Comparison of ENCODE assay signal across 8 cellular contexts in the genomic region with DNA sequence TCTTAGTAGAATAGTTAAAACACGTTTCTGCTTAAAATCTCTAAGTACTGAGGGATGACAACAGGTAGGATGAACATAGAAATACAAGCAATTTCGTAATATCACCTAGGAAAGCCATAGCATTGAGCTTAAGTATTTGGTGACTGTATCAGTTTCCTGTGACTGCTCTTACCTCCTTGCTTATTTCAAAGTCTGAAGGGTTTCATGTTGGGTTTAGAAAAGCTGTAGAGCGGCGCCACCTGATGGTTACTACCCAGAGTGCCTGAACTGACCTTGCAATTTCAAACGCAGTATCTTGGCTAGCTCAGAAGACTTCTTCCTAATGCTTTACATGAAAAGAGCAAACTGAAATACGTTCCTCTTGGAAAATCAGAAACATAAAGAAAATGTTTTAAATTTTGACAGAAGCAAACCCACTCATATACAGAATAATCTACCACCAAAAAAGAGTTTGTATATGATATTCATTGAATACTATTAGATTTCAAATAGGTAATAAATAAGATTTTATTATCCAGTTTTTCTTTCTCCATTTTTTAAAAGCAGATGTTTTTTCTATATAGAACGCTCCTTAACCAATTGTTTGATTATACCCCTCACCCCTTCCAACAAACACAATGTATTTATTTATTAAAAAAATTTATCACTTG.
DNase-seq lines count a peak whose midpoint lies in the region; ATAC-seq lines count a peak whose summit lies in the region.

No MANE protein-coding gene starts in this region.

- no peak overlapping the region for H3K23ac ChIP-seq in mesendoderm (ENCODE audit: low read length)

- no peaks in the 10 kb centered on the region for H4K20me1 ChIP-seq in GM23248 (ENCODE audit: insufficient read depth)

- H3K4me1 ChIP-seq in GM23248 (ENCODE audit: insufficient read depth) (peaks cover 42% of the 10 kb centered on the region), mesendoderm (ENCODE audit: control insufficient read depth, low read depth, low read length) (no peaks in the 10 kb centered on the region)
- peaks cover 22% of the 10 kb centered on the region for H3K4me1 ChIP-seq in effector memory CD4-positive, alpha-beta T cell (ENCODE audit: control insufficient read depth, insufficient read depth, low read length, poor library complexity, severe bottlenecking)

- H2BK5ac ChIP-seq in mesendoderm (ENCODE audit: low read length): no peak overlapping the region

- ATAC-seq in stimulated activated memory B cell treated with anti-CD40 and anti-IgM and Interleukin-4, amounts not matched to agents 10 μg/mL and 1 μg/mL and 100 μg/mL, for 72 hours: peak; percentile 82

- no peak overlapping the region for H3K4me3 ChIP-seq in GM23248
- no peak overlapping the region for H3K4me3 ChIP-seq in effector memory CD4-positive, alpha-beta T cell (ENCODE audit: insufficient read depth, low read depth, low read length, poor library complexity, severe bottlenecking)
- no peak overlapping the region for H3K4me3 ChIP-seq in mesendoderm (ENCODE audit: low read length)

- in situ Hi-C loops in GM23248 (cut with MboI): no loop called here

- H3K9me3 Mint-ChIP-seq in activated CD4-positive, alpha-beta T cell treated with anti-CD3 and anti-CD28 coated beads, Interleukin-2, amount 10 ng/mL, durations not matched to agents 7 days and 5 days: no peaks in the 10 kb centered on the region
- no peaks in the 10 kb centered on the region for H3K9me3 Mint-ChIP-seq in stimulated activated memory B cell treated with anti-CD40 and anti-IgM and Interleukin-4, amounts not matched to agents 10 μg/mL and 1 μg/mL and 100 μg/mL, for 72 hours

- no peaks in the 10 kb centered on the region for H3K27me3 Mint-ChIP-seq in activated CD4-positive, alpha-beta T cell treated with anti-CD3 and anti-CD28 coated beads, Interleukin-2, amount 10 ng/mL, durations not matched to agents 7 days and 5 days
- H3K27me3 Mint-ChIP-seq in stimulated activated memory B cell treated with anti-CD40 and anti-IgM and Interleukin-4, amounts not matched to agents 10 μg/mL and 1 μg/mL and 100 μg/mL, for 72 hours: no peaks in the 10 kb centered on the region

- H2AK5ac ChIP-seq in mesendoderm (ENCODE audit: low read length): no peak overlapping the region

- 53 to 54% methylated on average over 7 of the region's 7 CpGs for WGBS in GM23248 (ENCODE audit: low coverage in 1 of 2, low lambda C conversion rate in 2 of 2, missing lambda C conversion rate in 2 of 2), 2 experiments
- no CpG with 5 or more reads among the region's 7 CpGs for WGBS in mesendoderm (ENCODE audit: extremely low coverage, insufficient coverage, low lambda C conversion rate)

- no peak overlapping the region for H3K56ac ChIP-seq in mesendoderm (ENCODE audit: low read length)

- H3K9ac ChIP-seq in GM23248 (no peak overlapping the region), mesendoderm (ENCODE audit: low read length) (no peak overlapping the region)

- no peaks in the 10 kb centered on the region for H3K27me3 ChIP-seq in GM23248 (replicated peaks; ENCODE audit: insufficient read depth)
- no peaks in the 10 kb centered on the region for H3K27me3 ChIP-seq in effector memory CD4-positive, alpha-beta T cell (replicated peaks; ENCODE audit: control insufficient read depth, insufficient read depth, low read length, poor library complexity, severe bottlenecking)
- no peaks in the 10 kb centered on the region for H3K27me3 ChIP-seq in mesendoderm (ENCODE audit: insufficient read depth, low read length, poor library complexity)

- H4K8ac ChIP-seq in mesendoderm (ENCODE audit: low read depth, low read length): no peak overlapping the region

- CTCF ChIA-PET in activated CD4-positive, alpha-beta T cell treated with anti-CD3 and anti-CD28 coated beads, Interleukin-2, amount 10 ng/mL, durations not matched to agents 7 days and 5 days (lab: Charles Lee): interaction anchor here (0.6 to 2.3 kb wide), 41 partner anchors 9 to 441 kb away, joined by 3 to 49 read pairs (median 5); no protein-coding TSS in a partner anchor

- no peak overlapping the region for H2BK120ac ChIP-seq in mesendoderm (ENCODE audit: low read depth, low read length)

- no peak overlapping the region for H2BK15ac ChIP-seq in mesendoderm (replicated peaks; ENCODE audit: low read depth)

- H3K36me3 ChIP-seq in GM23248 (ENCODE audit: low read depth) (no peaks in the 10 kb centered on the region), mesendoderm (ENCODE audit: control insufficient read depth, insufficient read depth, low read length) (no peaks in the 10 kb centered on the region)
- no peaks in the 10 kb centered on the region for H3K36me3 ChIP-seq in effector memory CD4-positive, alpha-beta T cell (ENCODE audit: control insufficient read depth, insufficient read depth, low read length)

- no peak overlapping the region for H3K4me3 Mint-ChIP-seq in activated CD4-positive, alpha-beta T cell treated with anti-CD3 and anti-CD28 coated beads, Interleukin-2, amount 10 ng/mL, durations not matched to agents 7 days and 5 days
- no peak overlapping the region for H3K4me3 Mint-ChIP-seq in stimulated activated memory B cell treated with anti-CD40 and anti-IgM and Interleukin-4, amounts not matched to agents 10 μg/mL and 1 μg/mL and 100 μg/mL, for 72 hours

- H3K18ac ChIP-seq in mesendoderm (ENCODE audit: low read length): no peak overlapping the region

- H3K27ac ChIP-seq in GM23248 (no peak overlapping the region), mesendoderm (ENCODE audit: low read depth, low read length) (no peak overlapping the region)
- H3K27ac ChIP-seq in effector memory CD4-positive, alpha-beta T cell (ENCODE audit: insufficient read depth, low read length, poor library complexity, severe bottlenecking): peak overlapping the region; percentile 38

- H4K5ac ChIP-seq in mesendoderm (ENCODE audit: low read length): no peak overlapping the region

- POLR2A ChIA-PET in activated CD4-positive, alpha-beta T cell treated with anti-CD3 and anti-CD28 coated beads, Interleukin-2, amount 10 ng/mL, durations not matched to agents 7 days and 5 days (lab: Charles Lee): interaction anchor here (0.7 to 1.2 kb wide), 3 partner anchors 53 to 162 kb away, joined by 3 to 5 read pairs (median 4); no protein-coding TSS in a partner anchor

- no peaks in the 10 kb centered on the region for H3K9me3 ChIP-seq in GM23248 (ENCODE audit: low read depth)
- H3K9me3 ChIP-seq in effector memory CD4-positive, alpha-beta T cell (ENCODE audit: control insufficient read depth, low read length): no peaks in the 10 kb centered on the region

- H3K4ac ChIP-seq in mesendoderm (ENCODE audit: low read depth, low read length): no peak overlapping the region

- peak; percentile 30 for DNase-seq in COR-L47 (lab: John Stamatoyannopoulos, UW)
- peak; percentile 75 for DNase-seq in GM23248
- DNase-seq in NCI-H345 (lab: John Stamatoyannopoulos, UW): peak; percentile 68
- DNase-seq in activated CD4-positive, alpha-beta T cell treated with anti-CD3 and anti-CD28 coated beads, Interleukin-2, amount 10 ng/mL, durations not matched to agents 7 days and 5 days: peak; percentile 85
- DNase-seq in effector memory CD4-positive, alpha-beta T cell: peak; percentile 61 to 71 (median 67)
- peak; percentile 89 for DNase-seq in mesendoderm
- DNase-seq in DMS114 treated with DMSO at 0.1 percent for 48 hours (lab: John Stamatoyannopoulos, UW; ENCODE audit: unreplicated experiment): no peak

- no peak overlapping the region for H2AFZ ChIP-seq in GM23248

- peaks cover 41% of the 10 kb centered on the region for H3K4me1 Mint-ChIP-seq in activated CD4-positive, alpha-beta T cell treated with anti-CD3 and anti-CD28 coated beads, Interleukin-2, amount 10 ng/mL, durations not matched to agents 7 days and 5 days
- peaks cover 49% of the 10 kb centered on the region for H3K4me1 Mint-ChIP-seq in stimulated activated memory B cell treated with anti-CD40 and anti-IgM and Interleukin-4, amounts not matched to agents 10 μg/mL and 1 μg/mL and 100 μg/mL, for 72 hours

- H3K4me2 ChIP-seq in GM23248 (ENCODE audit: unreplicated experiment) (no peak overlapping the region), mesendoderm (ENCODE audit: low read length) (no peak overlapping the region)

- peaks cover 44% of the 10 kb centered on the region; the same call in 1 of the 2 replicates for H3F3A ChIP-seq in GM23248 (ENCODE audit: insufficient read depth)

- H3K27ac Mint-ChIP-seq in activated CD4-positive, alpha-beta T cell treated with anti-CD3 and anti-CD28 coated beads, Interleukin-2, amount 10 ng/mL, durations not matched to agents 7 days and 5 days: peak overlapping the region; percentile 52
- peak overlapping the region; percentile 68 for H3K27ac Mint-ChIP-seq in stimulated activated memory B cell treated with anti-CD40 and anti-IgM and Interleukin-4, amounts not matched to agents 10 μg/mL and 1 μg/mL and 100 μg/mL, for 72 hours

- no peaks in the 10 kb centered on the region for H3K79me2 ChIP-seq in GM23248 (ENCODE audit: insufficient read depth)
- no peaks in the 10 kb centered on the region for H3K79me2 ChIP-seq in mesendoderm (ENCODE audit: control insufficient read depth, insufficient read depth, low read length)

- peaks cover 11% of the 10 kb centered on the region for H3K36me3 Mint-ChIP-seq in activated CD4-positive, alpha-beta T cell treated with anti-CD3 and anti-CD28 coated beads, Interleukin-2, amount 10 ng/mL, durations not matched to agents 7 days and 5 days (ENCODE audit: low read depth)
- H3K36me3 Mint-ChIP-seq in stimulated activated memory B cell treated with anti-CD40 and anti-IgM and Interleukin-4, amounts not matched to agents 10 μg/mL and 1 μg/mL and 100 μg/mL, for 72 hours: no peaks in the 10 kb centered on the region

- H3K9me2 ChIP-seq in GM23248 (ENCODE audit: insufficient read depth): no peaks in the 10 kb centered on the region

- H3K79me1 ChIP-seq in mesendoderm (ENCODE audit: low read length): no peaks in the 10 kb centered on the region
